In the genomic region with DNA sequence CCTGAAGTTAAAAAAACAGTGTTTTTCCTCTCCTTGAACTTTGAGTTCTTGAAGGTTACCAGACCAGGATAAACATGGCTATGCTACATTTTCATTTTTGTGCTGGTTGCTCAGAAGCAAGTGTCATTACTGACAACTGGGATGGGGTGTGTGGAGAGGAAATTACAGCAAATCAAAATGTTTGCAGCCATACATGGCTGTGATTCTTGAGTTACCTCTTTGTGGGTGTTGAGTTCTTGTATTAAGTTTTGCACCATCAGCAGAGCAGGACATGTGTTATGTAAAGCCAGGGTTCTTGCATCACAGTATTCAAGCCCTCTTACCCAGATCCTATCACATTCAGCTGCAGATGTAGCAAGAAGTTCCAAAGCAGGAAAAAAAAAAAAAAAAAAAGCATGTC, we compare ENCODE assay signal across 1 cellular context.
TF ChIP-seq lines count a peak whose summit lies in the region.

No MANE protein-coding gene starts in this region.

TF ChIP-seq in K562, 482 proteins besides CTCF, POLR2A, EP300 and RAD21:
- TF ChIP-seq, protein P1, sequence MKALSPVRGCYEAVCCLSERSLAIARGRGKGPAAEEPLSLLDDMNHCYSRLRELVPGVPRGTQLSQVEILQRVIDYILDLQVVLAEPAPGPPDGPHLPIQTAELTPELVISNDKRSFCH (CRISPR knock-in tag; IDR thresholded peaks at IDR 0.05) = no peak
- TF ChIP-seq, protein P1 (tag; IDR thresholded peaks at IDR 0.05) = no peak
- TF ChIP-seq, protein P2, sequence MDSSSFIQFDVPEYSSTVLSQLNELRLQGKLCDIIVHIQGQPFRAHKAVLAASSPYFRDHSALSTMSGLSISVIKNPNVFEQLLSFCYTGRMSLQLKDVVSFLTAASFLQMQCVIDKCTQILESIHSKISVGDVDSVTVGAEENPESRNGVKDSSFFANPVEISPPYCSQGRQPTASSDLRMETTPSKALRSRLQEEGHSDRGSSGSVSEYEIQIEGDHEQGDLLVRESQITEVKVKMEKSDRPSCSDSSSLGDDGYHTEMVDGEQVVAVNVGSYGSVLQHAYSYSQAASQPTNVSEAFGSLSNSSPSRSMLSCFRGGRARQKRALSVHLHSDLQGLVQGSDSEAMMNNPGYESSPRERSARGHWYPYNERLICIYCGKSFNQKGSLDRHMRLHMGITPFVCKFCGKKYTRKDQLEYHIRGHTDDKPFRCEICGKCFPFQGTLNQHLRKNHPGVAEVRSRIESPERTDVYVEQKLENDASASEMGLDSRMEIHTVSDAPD (CRISPR knock-in tag; IDR thresholded peaks at IDR 0.05) = no peak
- TF ChIP-seq MAFF (IDR thresholded peaks at IDR 0.05; ENCODE audit: low read length) = no peak
- 0 out of 2 replicates have a peak, but pooled peaks have one; percentile 36 for TF ChIP-seq CEBPB (tag; IDR thresholded peaks at IDR 0.05)
- TF ChIP-seq ZC3H4 (CRISPR knock-in tag; IDR thresholded peaks at IDR 0.05; ENCODE audit: borderline replicate concordance) = no peak
- TF ChIP-seq EHMT2 (IDR thresholded peaks at IDR 0.05) = no peak
- TF ChIP-seq PCBP2 (IDR thresholded peaks at IDR 0.05; ENCODE audit: low read depth, low read length, poor library complexity, severe bottlenecking) = no peak
- no peak for TF ChIP-seq SP2 (IDR thresholded peaks at IDR 0.05; ENCODE audit: extremely low read depth, low read depth, low read length, poor library complexity, severe bottlenecking)
- no peak for TF ChIP-seq CEBPG (CRISPR knock-in tag; IDR thresholded peaks at IDR 0.05)
- TF ChIP-seq CEBPG (tag; conservative IDR thresholded peaks at IDR 0.05 in 1 of 2, IDR thresholded peaks at IDR 0.05 in 1 of 2) = peak; percentile 19 to 53; a peak in 2 of 4 replicates
- TF ChIP-seq YBX1 (IDR thresholded peaks at IDR 0.05) = no peak
- TF ChIP-seq ZNF695 (CRISPR knock-in tag; IDR thresholded peaks at IDR 0.05) = no peak
- no peak for TF ChIP-seq ZNF134 (CRISPR knock-in tag; conservative IDR thresholded peaks at IDR 0.05)
